In genomic region chr12:24921251-24922038, GRCh38 we compare ENCODE assay signal across 15 cellular contexts. TPM values are rescaled to one million over a fixed set of nuclear protein-coding genes. Genes with fewer than 3 reads are reported as not detected.
A peak's percentile ranks its signal among the peaks of the same experiment; 100 is the strongest.
DNase-seq lines count a peak whose midpoint lies in the region; ATAC-seq and TF ChIP-seq lines count a peak whose summit lies in the region.
"Had no signal": no experiment of that assay in that cellular context is flagged by ENCODE, and none has a peak within 500 bp of the region (broad histone marks: within the 10 kb centered on the region; RNA-seq: fewer than 3 reads in every experiment).

No MANE protein-coding gene starts in this region.

- H3K4me3 ChIP-seq in thyroid gland (replicated peaks in 1 of 3), result no peak overlapping the region
- H3K4me3 ChIP-seq: cardiac muscle cell, suprapubic skin had no signal

- TF ChIP-seq CTCF in foreskin keratinocyte (conservative IDR thresholded peaks at IDR 0.05), result no peak
- TF ChIP-seq CTCF in thyroid gland (IDR thresholded peaks at IDR 0.05), result no peak

- H3K4me3 Mint-ChIP-seq in activated naive CD8-positive, alpha-beta T cell treated with anti-CD3 and anti-CD28 coated beads, Interleukin-2, amount 50 U/mL, for 24 hours, result no peak overlapping the region
- H3K4me3 Mint-ChIP-seq: naive B cell had no signal

- 80 to 89% methylated on average over 3 of the region's 3 CpGs for WGBS in thyroid gland, 2 donors

- H3K27ac ChIP-seq in foreskin keratinocyte (peak overlapping the region; percentile 54), thyroid gland (no peak overlapping the region)
- H3K27ac ChIP-seq: cardiac muscle cell, suprapubic skin had no signal

- H3K9me3 ChIP-seq in thyroid gland, result no peaks in the 10 kb centered on the region
- H3K9me3 ChIP-seq: BE2C, suprapubic skin had no signal

- H3K36me3 Mint-ChIP-seq in activated naive CD8-positive, alpha-beta T cell treated with anti-CD3 and anti-CD28 coated beads, Interleukin-2, amount 50 U/mL, for 24 hours (ENCODE audit: low read depth), result peaks cover 14% of the 10 kb centered on the region
- H3K36me3 Mint-ChIP-seq: naive B cell had no signal

- intact Hi-C loops in thyroid gland (cut with DNase I), result no loop called here

- H3K36me3 ChIP-seq in thyroid gland, result no peaks in the 10 kb centered on the region
- H3K36me3 ChIP-seq: cardiac muscle cell, suprapubic skin had no signal

- H3K4me1 Mint-ChIP-seq in activated naive CD8-positive, alpha-beta T cell treated with anti-CD3 and anti-CD28 coated beads, Interleukin-2, amount 50 U/mL, for 24 hours, result peaks cover 48% of the 10 kb centered on the region

- peaks cover 2% of the 10 kb centered on the region for H3K27me3 Mint-ChIP-seq in activated naive CD8-positive, alpha-beta T cell treated with anti-CD3 and anti-CD28 coated beads, Interleukin-2, amount 50 U/mL, for 24 hours
- H3K27me3 Mint-ChIP-seq: naive B cell had no signal

- ATAC-seq in activated naive CD8-positive, alpha-beta T cell treated with anti-CD3 and anti-CD28 coated beads, Interleukin-2, amount 50 U/mL, for 24 hours, result peak; percentile 73
- ATAC-seq in foreskin keratinocyte (peak; percentile 59), GM21717 (IDR thresholded peaks at IDR 0.05; ENCODE audit: unreplicated experiment) (no peak)
- ATAC-seq: sciatic nerve had no signal

- no peak for TF ChIP-seq POLR2A in thyroid gland (IDR thresholded peaks at IDR 0.05)

- peaks cover 9% of the 10 kb centered on the region for H3K9me3 Mint-ChIP-seq in activated naive CD8-positive, alpha-beta T cell treated with anti-CD3 and anti-CD28 coated beads, Interleukin-2, amount 50 U/mL, for 24 hours
- H3K9me3 Mint-ChIP-seq: naive B cell had no signal

- H3K27ac Mint-ChIP-seq in activated naive CD8-positive, alpha-beta T cell treated with anti-CD3 and anti-CD28 coated beads, Interleukin-2, amount 50 U/mL, for 24 hours, result peak overlapping the region; percentile 79

- peaks cover 25% of the 10 kb centered on the region for H3K4me1 ChIP-seq in foreskin keratinocyte
- no peaks in the 10 kb centered on the region for H3K4me1 ChIP-seq in thyroid gland
- H3K4me1 ChIP-seq: suprapubic skin had no signal

- H3K27me3 ChIP-seq in foreskin keratinocyte, result no peaks in the 10 kb centered on the region
- H3K27me3 ChIP-seq in thyroid gland, result no peaks in the 10 kb centered on the region
- H3K27me3 ChIP-seq: BE2C, cardiac muscle cell, suprapubic skin had no signal

- peak; percentile 17 for DNase-seq in AG08395 (ENCODE audit: low spot score)
- peak; percentile 33 for DNase-seq in GM03348 (ENCODE audit: low spot score)
- no peak for DNase-seq in activated naive CD8-positive, alpha-beta T cell treated with anti-CD3 and anti-CD28 coated beads, Interleukin-2, amount 50 U/mL, for 24 hours
- peak; percentile 38 to 55 for DNase-seq in foreskin keratinocyte
- DNase-seq in NCI-H82 (lab: John Stamatoyannopoulos, UW), result no peak
- no peak for DNase-seq in inferior parietal cortex (ENCODE audit: extremely low spot score)
- no peak for DNase-seq in thyroid gland
- DNase-seq: BE2C, naive B cell, NCI-H1092 treated with DMSO at 0.1 percent for 48 hours, NCI-H510A had no signal

RNA-seq across cellular contexts. Expression of gene BCAT1, which starts 27.5 kb away (rescaled TPM):
- total RNA-seq in foreskin keratinocyte (44.6 and 65.0 TPM in 2 replicates), thyroid gland (10 to 100 TPM in 3 of 4 donors, 1 to 10 TPM in 1; 3.8 to 49.1 (median 13.2) TPM)
- 8.3 and 11.3 TPM in 2 replicates for polyA plus RNA-seq in foreskin keratinocyte

Comparison
In these comparisons a context has a peak if more than half of its experiments do, and no peak if none do; other contexts are left out.
1. DNase-seq: peak in AG08395 (single experiment), GM03348 (single experiment) and foreskin keratinocyte (2 of 2); none in activated naive CD8-positive, alpha-beta T cell treated with anti-CD3 and anti-CD28 coated beads, Interleukin-2, amount 50 U/mL, for 24 hours (single experiment), NCI-H82 (single experiment), inferior parietal cortex (single experiment) and thyroid gland (0 of 2).